In the genomic region with DNA sequence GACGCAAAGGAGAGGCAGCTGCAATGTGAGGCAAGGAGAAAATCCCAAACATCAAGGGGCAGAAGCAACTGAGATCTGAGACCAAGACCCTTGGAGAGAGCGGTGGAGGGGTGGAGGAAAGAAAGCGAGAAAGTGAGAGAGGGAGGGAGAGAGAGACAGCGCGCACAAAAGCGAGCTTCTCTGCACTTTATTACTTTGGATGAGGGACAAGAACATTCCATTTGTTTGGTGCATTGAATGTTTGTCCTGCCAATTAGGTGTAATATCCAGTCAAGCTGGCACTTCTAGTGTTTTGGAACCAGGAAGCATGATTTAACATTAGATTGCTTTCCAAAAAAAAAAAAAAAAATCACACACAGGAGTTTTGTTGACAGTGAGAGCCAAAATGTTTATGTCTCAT, we compare ENCODE assay signal across 8 cellular contexts. TPM values are rescaled to one million over a fixed set of nuclear protein-coding genes. Genes with fewer than 3 reads are reported as not detected.
DNase-seq lines count a peak whose midpoint lies in the region; ATAC-seq and TF ChIP-seq lines count a peak whose summit lies in the region.

No MANE protein-coding gene starts in this region.

- DNase-seq in GM23248 (peak; percentile 34), T-helper 17 cell (no peak), fibroblast of villous mesenchyme (ENCODE audit: low read depth) (no peak), gastrocnemius medialis (no peak), SHP77 (lab: John Stamatoyannopoulos, UW) (no peak), LoVo (ENCODE audit: low spot score) (no peak), ecto neural progenitor cell (ENCODE audit: low spot score) (no peak)

- H3F3A ChIP-seq in GM23248 (ENCODE audit: insufficient read depth) = peaks cover 25% of the 10 kb centered on the region

- intact Hi-C loops in gastrocnemius medialis (cut with DNase I; ENCODE audit: low total_unique reads) = loop anchor here (2.0 to 5.0 kb wide), 5 partner anchors 23 to 1016 kb away; a partner anchor contains a TSS

- no peak for TF ChIP-seq POLR2A in gastrocnemius medialis (IDR thresholded peaks at IDR 0.05)

- H4K20me1 ChIP-seq in GM23248 (ENCODE audit: insufficient read depth) = 0 out of 2 replicates have a peak, but pooled peaks cover 4% of the 10 kb centered on the region

- H3K9ac ChIP-seq in GM23248 = peak overlapping the region; percentile 92

- H3K27me3 ChIP-seq in GM23248 (replicated peaks; ENCODE audit: insufficient read depth) = no peaks in the 10 kb centered on the region
- no peaks in the 10 kb centered on the region for H3K27me3 ChIP-seq in gastrocnemius medialis

- H3K9me3 ChIP-seq in GM23248 (ENCODE audit: low read depth) = no peaks in the 10 kb centered on the region
- H3K9me3 ChIP-seq in T-helper 17 cell (ENCODE audit: control insufficient read depth, low read length, poor library complexity, severe bottlenecking) = no peaks in the 10 kb centered on the region
- H3K9me3 ChIP-seq in gastrocnemius medialis = no peaks in the 10 kb centered on the region

- H3K27ac Mint-ChIP-seq in T-helper 17 cell = peak overlapping the region; percentile 99

- no peaks in the 10 kb centered on the region for H3K27me3 Mint-ChIP-seq in T-helper 17 cell

- H3K79me2 ChIP-seq in GM23248 (ENCODE audit: insufficient read depth) = peaks cover 54% of the 10 kb centered on the region

- H3K36me3 ChIP-seq in GM23248 (ENCODE audit: low read depth) = no peaks in the 10 kb centered on the region
- no peaks in the 10 kb centered on the region for H3K36me3 ChIP-seq in gastrocnemius medialis

- H3K4me3 ChIP-seq in GM23248 (peak overlapping the region; percentile 88), fibroblast of villous mesenchyme (ENCODE audit: low read depth, low read length) (peak overlapping the region; percentile 73), gastrocnemius medialis (peak overlapping the region; percentile 72 to 98 (median 88))

- H3K27ac ChIP-seq in GM23248 (peak overlapping the region; percentile 95), gastrocnemius medialis (peak overlapping the region; percentile 94 to 98 (median 96))

- ATAC-seq in T-helper 17 cell (no peak), gastrocnemius medialis (no peak), GM21717 (IDR thresholded peaks at IDR 0.05; ENCODE audit: unreplicated experiment) (no peak)

- peaks cover 45% of the 10 kb centered on the region for H3K4me1 Mint-ChIP-seq in T-helper 17 cell

- H2AFZ ChIP-seq in GM23248 = peak overlapping the region; percentile 74

- no peaks in the 10 kb centered on the region for H3K9me2 ChIP-seq in GM23248 (ENCODE audit: insufficient read depth)

- H3K4me1 ChIP-seq in GM23248 (ENCODE audit: insufficient read depth) = peaks cover 18% of the 10 kb centered on the region
- peaks cover 27 to 28% of the 10 kb centered on the region in 2 donors for H3K4me1 ChIP-seq in gastrocnemius medialis

- H3K4me3 Mint-ChIP-seq in T-helper 17 cell = peak overlapping the region; percentile 97

- H3K4me2 ChIP-seq in GM23248 (ENCODE audit: unreplicated experiment) = peak overlapping the region; percentile 87

- TF ChIP-seq CTCF in fibroblast of villous mesenchyme (IDR thresholded peaks at IDR 0.05; ENCODE audit: insufficient read depth, low read depth, low read length) (no peak), gastrocnemius medialis (IDR thresholded peaks at IDR 0.05 in 4 of 5, conservative IDR thresholded peaks at IDR 0.05 in 1 of 5) (no peak)

- H3K36me3 Mint-ChIP-seq in T-helper 17 cell (ENCODE audit: low read depth) = no peaks in the 10 kb centered on the region

- WGBS in GM23248 (ENCODE audit: low coverage in 1 of 2, low lambda C conversion rate in 2 of 2, missing lambda C conversion rate in 2 of 2), 2 experiments = 2 to 6% methylated on average over 6 of the region's 6 CpGs

- in situ Hi-C loops in GM23248 (cut with MboI) (no loop called here), gastrocnemius medialis (cut with MboI; ENCODE audit: low sequenced_read_pairs in 4 of 4) (no loop called here)

RNA-seq across cellular contexts. Expression of a gene that starts 1.4 kb away (rescaled TPM):
- total RNA-seq in GM23248 (2014; rRNA removed; shearing (Covaris generic)) = 150 and 179 TPM in 2 replicates
- polyA plus RNA-seq in GM23248 (2016; fragmentation: Nextera tagmentation; extraction: Ambion mirVana) = 188 and 196 TPM in 2 replicates
- total RNA-seq in T-helper 17 cell (100 to 1,000 TPM; 303 TPM), fibroblast of villous mesenchyme (160 and 200 TPM in 2 replicates), gastrocnemius medialis (100 to 1,000 TPM; 321 to 971 (median 445) TPM)
